ENCODE assay signal across 14 cellular contexts in genomic region chr7:134460000-134460399, GRCh38. TPM values are rescaled to one million over a fixed set of nuclear protein-coding genes. Genes with fewer than 3 reads are reported as not detected.
DNase-seq lines count a peak whose midpoint lies in the region; ATAC-seq, FAIRE-seq and TF ChIP-seq lines count a peak whose summit lies in the region.
"Had no signal": no experiment of that assay in that cellular context is flagged by ENCODE, and none has a peak within 500 bp of the region (broad histone marks: within the 10 kb centered on the region; RNA-seq: fewer than 3 reads in every experiment).

No MANE protein-coding gene starts in this region.

- H3K27ac Mint-ChIP-seq in T-cell: peak overlapping the region; percentile 72 to 82

- H3K27ac ChIP-seq in BLaER1 (0 out of 2 replicates have a peak overlapping the region, but pooled peaks have one; percentile 25), hepatocyte (no peak overlapping the region), substantia nigra (ENCODE audit: low read depth, low read length, poor library complexity, severe bottlenecking) (no peak overlapping the region)
- H3K27ac ChIP-seq: C4-2B had no signal

- WGBS in hepatocyte (ENCODE audit: low lambda C conversion rate, missing lambda C conversion rate): 95% methylated on average over 2 of the region's 2 CpGs

- H2AFZ ChIP-seq in hepatocyte: no peak overlapping the region

- H4K20me1 ChIP-seq in BLaER1: peaks cover 19% of the 10 kb centered on the region
- no peaks in the 10 kb centered on the region for H4K20me1 ChIP-seq in hepatocyte (ENCODE audit: insufficient read depth, poor library complexity, severe bottlenecking)

- H3K9ac ChIP-seq in BLaER1: 0 out of 2 replicates have a peak overlapping the region, but pooled peaks have one; percentile 15

- H3K4me3 Mint-ChIP-seq in T-cell: peak overlapping the region in 1 of 3 donors; percentile 86

- peaks cover 18% of the 10 kb centered on the region for H3K79me2 ChIP-seq in hepatocyte

- DNase-seq in EH (ENCODE audit: low read depth): peak; percentile 29
- no peak for DNase-seq in T-cell
- DNase-seq in hepatocyte (ENCODE audit: low spot score): no peak
- DNase-seq in substantia nigra (lab: John Stamatoyannopoulos, UW): no peak
- DNase-seq in NCI-H748 (lab: John Stamatoyannopoulos, UW; ENCODE audit: unreplicated experiment): no peak
- DNase-seq in epidermal melanocyte (ENCODE audit: insufficient read length, low spot score): no peak
- no peak for DNase-seq in H54 (ENCODE audit: insufficient read length, low spot score)
- DNase-seq: activated CD4-positive, CD25-positive, alpha-beta regulatory T cell; activated gamma-delta T cell; NCI-H526 treated with DMSO at 0.1 percent for 48 hours; stimulated activated CD4-positive, alpha-beta T cell treated with anti-CD3 and anti-CD28 coated beads, Interleukin-4, amount 100 ng/mL, for 24 hours; stimulated activated naive CD4-positive, alpha-beta T cell treated with Interleukin-2 at 50 U/mL for 16 hours had no signal

- H3K4me1 ChIP-seq in BLaER1 (peaks cover 45% of the 10 kb centered on the region), hepatocyte (ENCODE audit: insufficient read depth) (no peaks in the 10 kb centered on the region)

- peaks cover 11% of the 10 kb centered on the region for H3K36me3 Mint-ChIP-seq in T-cell

- POLR2A ChIA-PET in T-cell (lab: Charles Lee): no interaction called here

- no peak for ATAC-seq in T-cell (replicated peaks in 1 of 4)

- H3K4me3 ChIP-seq in BLaER1: no peak overlapping the region; the same call in 1 of the 2 replicates
- H3K4me3 ChIP-seq in hepatocyte: no peak overlapping the region

- H3K27me3 ChIP-seq in BLaER1 (no peaks in the 10 kb centered on the region), hepatocyte (no peaks in the 10 kb centered on the region)

- no peak for TF ChIP-seq CTCF in hepatocyte (IDR thresholded peaks at IDR 0.05; ENCODE audit: poor library complexity)

- TF ChIP-seq POLR2A in H54 (IDR thresholded peaks at IDR 0.05; ENCODE audit: low read depth, low read length): no peak

- H3K9me2 ChIP-seq in hepatocyte (replicated peaks; ENCODE audit: insufficient read depth): no peaks in the 10 kb centered on the region

- H3K4me1 Mint-ChIP-seq in T-cell: peaks cover 30 to 41% (median 40%) of the 10 kb centered on the region in 3 donors

- H3K27me3 Mint-ChIP-seq in T-cell: no peaks in the 10 kb centered on the region

- H3K9me3 ChIP-seq in BLaER1 (peaks cover 25% of the 10 kb centered on the region), hepatocyte (ENCODE audit: low read depth) (no peaks in the 10 kb centered on the region)

- H3K4me2 ChIP-seq in BLaER1 (peak overlapping the region; percentile 93), hepatocyte (peak overlapping the region; percentile 90)

- peaks cover 22% of the 10 kb centered on the region for H3K36me3 ChIP-seq in BLaER1
- H3K36me3 ChIP-seq in hepatocyte (replicated peaks; ENCODE audit: insufficient read depth, low read depth): no peaks in the 10 kb centered on the region

- H3K9me3 Mint-ChIP-seq in T-cell: peaks cover 4 to 9% (median 8%) of the 10 kb centered on the region in 3 donors

- no peak for FAIRE-seq in H54 (lab: Jason Lieb, UNC)

- CTCF ChIA-PET in T-cell (lab: Charles Lee): interaction anchor here (0.8 to 0.9 kb wide), 2 partner anchors 241 to 747 kb away, joined by 3 read pairs; no protein-coding TSS in a partner anchor

RNA-seq across cellular contexts. Expression of gene AKR1B1, which starts 1.1 kb away (rescaled TPM):
- total RNA-seq in T-cell (10 to 100 TPM; 64.3 to 92.4 (median 85.3) TPM), hepatocyte (129 and 146 TPM in 2 replicates)
- polyA plus RNA-seq in hepatocyte: 342 and 373 TPM in 2 replicates
